Comparison of ENCODE assay signal across 1 cellular context in genomic region chr14:95442633-95443021, GRCh38.
TF ChIP-seq lines count a peak whose summit lies in the region.

No MANE protein-coding gene starts in this region.

TF ChIP-seq in HepG2, 621 proteins besides CTCF, POLR2A, EP300 and RAD21 (continued from another document and continues in another):
- TF ChIP-seq FUBP1 (CRISPR knock-in tag; IDR thresholded peaks at IDR 0.05; ENCODE audit: borderline replicate concordance) (no peak), IRF2 (CRISPR knock-in tag; IDR thresholded peaks at IDR 0.05) (peak; percentile 41; the same call in 1 of the 2 replicates), FOXC1 (CRISPR knock-in tag; IDR thresholded peaks at IDR 0.05; ENCODE audit: borderline replicate concordance) (peak; percentile 20; the same call in 1 of the 2 replicates), ZNF350 (CRISPR knock-in tag; IDR thresholded peaks at IDR 0.05; ENCODE audit: borderline replicate concordance, low read depth) (peak; percentile 69; the same call in 1 of the 2 replicates), KDM2A (CRISPR knock-in tag; IDR thresholded peaks at IDR 0.05; ENCODE audit: borderline replicate concordance, low read depth) (peak; percentile 47; the same call in 1 of the 2 replicates), FOXA3 (CRISPR knock-in tag; IDR thresholded peaks at IDR 0.05) (no peak), SOX13 (IDR thresholded peaks at IDR 0.05) (no peak), SOX13 (CRISPR knock-in tag; conservative IDR thresholded peaks at IDR 0.05 in 1 of 2, IDR thresholded peaks at IDR 0.05 in 1 of 2) (0 out of 4 replicates have a peak, but pooled peaks of 1 of the 2 experiments have one; percentile 19), ZNF10 (CRISPR knock-in tag; IDR thresholded peaks at IDR 0.05; ENCODE audit: borderline replicate concordance, low read depth) (no peak), ZNF556 (CRISPR knock-in tag; IDR thresholded peaks at IDR 0.05; ENCODE audit: borderline replicate concordance) (no peak), NFE2L1 (CRISPR knock-in tag; IDR thresholded peaks at IDR 0.05; ENCODE audit: borderline replicate concordance) (no peak), ZNF430 (CRISPR knock-in tag; IDR thresholded peaks at IDR 0.05) (0 out of 2 replicates have a peak, but pooled peaks have one; percentile 28), ZNF326 (CRISPR knock-in tag; IDR thresholded peaks at IDR 0.05; ENCODE audit: borderline replicate concordance) (no peak), ZBTB38 (CRISPR knock-in tag; IDR thresholded peaks at IDR 0.05) (0 out of 2 replicates have a peak, but pooled peaks have one; percentile 19), ZSCAN5A (CRISPR knock-in tag; IDR thresholded peaks at IDR 0.05; ENCODE audit: borderline replicate concordance) (no peak), DDIT3 (CRISPR knock-in tag; IDR thresholded peaks at IDR 0.05) (no peak), FOXA1 (IDR thresholded peaks at IDR 0.05) (no peak), FOXA1 (CRISPR knock-in tag; IDR thresholded peaks at IDR 0.05) (no peak), NFIC (IDR thresholded peaks at IDR 0.05; ENCODE audit: low read length) (no peak), MAX (IDR thresholded peaks at IDR 0.05) (peak; percentile 32; the same call in 1 of the 2 replicates), ETV5 (CRISPR knock-in tag; IDR thresholded peaks at IDR 0.05; ENCODE audit: borderline replicate concordance) (peak; percentile 28; the same call in 1 of the 2 replicates), REL (CRISPR knock-in tag; conservative IDR thresholded peaks at IDR 0.05) (no peak), ZNF543 (CRISPR knock-in tag; IDR thresholded peaks at IDR 0.05) (no peak), SRSF1 (optimal IDR thresholded peaks at IDR 0.05; ENCODE audit: low read depth, low read length) (no peak), KDM3A (CRISPR knock-in tag; IDR thresholded peaks at IDR 0.05; ENCODE audit: low read depth) (peak; percentile 51; the same call in 1 of the 2 replicates), U2AF1 (optimal IDR thresholded peaks at IDR 0.05; ENCODE audit: low read depth, low read length) (no peak), HDAC1 (CRISPR knock-in tag; IDR thresholded peaks at IDR 0.05) (no peak), UBTF (CRISPR knock-in tag; IDR thresholded peaks at IDR 0.05) (peak; percentile 31; the same call in 1 of the 2 replicates), STAG1 (CRISPR knock-in tag; IDR thresholded peaks at IDR 0.05) (peak; percentile 94), RARA (CRISPR knock-in tag; IDR thresholded peaks at IDR 0.05) (0 out of 2 replicates have a peak, but pooled peaks have one; percentile 21), ZNF331 (CRISPR knock-in tag; IDR thresholded peaks at IDR 0.05) (peak; percentile 23; the same call in 1 of the 2 replicates), ZNF142 (CRISPR knock-in tag; IDR thresholded peaks at IDR 0.05) (no peak), ZNF619 (CRISPR knock-in tag; IDR thresholded peaks at IDR 0.05) (0 out of 2 replicates have a peak, but pooled peaks have one; percentile 43), ZMYM2 (CRISPR knock-in tag; IDR thresholded peaks at IDR 0.05) (no peak), RXRB (CRISPR knock-in tag; IDR thresholded peaks at IDR 0.05; ENCODE audit: borderline replicate concordance) (peak; percentile 27; the same call in 1 of the 2 replicates), ZNF607 (CRISPR knock-in tag; IDR thresholded peaks at IDR 0.05; ENCODE audit: borderline replicate concordance) (no peak), PAXIP1 (CRISPR knock-in tag; conservative IDR thresholded peaks at IDR 0.05) (0 out of 2 replicates have a peak, but pooled peaks have one; percentile 18), ZNF564 (CRISPR knock-in tag; IDR thresholded peaks at IDR 0.05) (no peak), KLF12 (CRISPR knock-in tag; IDR thresholded peaks at IDR 0.05; ENCODE audit: borderline replicate concordance) (no peak), ZMYM4 (CRISPR knock-in tag; IDR thresholded peaks at IDR 0.05) (peak; percentile 46; the same call in 1 of the 2 replicates), HBP1 (CRISPR knock-in tag; IDR thresholded peaks at IDR 0.05; ENCODE audit: low read depth) (no peak), NFKBIZ (CRISPR knock-in tag; IDR thresholded peaks at IDR 0.05) (no peak), THRA (CRISPR knock-in tag; IDR thresholded peaks at IDR 0.05; ENCODE audit: borderline replicate concordance) (0 out of 2 replicates have a peak, but pooled peaks have one; percentile 26), NR2C2 (CRISPR knock-in tag; IDR thresholded peaks at IDR 0.05; ENCODE audit: borderline replicate concordance) (peak; percentile 50; the same call in 1 of the 2 replicates), ELF3 (CRISPR knock-in tag; IDR thresholded peaks at IDR 0.05) (no peak), ZBTB7B (CRISPR knock-in tag; IDR thresholded peaks at IDR 0.05) (0 out of 2 replicates have a peak, but pooled peaks have one; percentile 27), ZNF431 (CRISPR knock-in tag; IDR thresholded peaks at IDR 0.05; ENCODE audit: borderline replicate concordance, low read depth) (no peak)
